ENCODE assay signal across 17 cellular contexts in genomic region chr22:30382340-30382739, GRCh38. TPM values are rescaled to one million over a fixed set of nuclear protein-coding genes. Genes with fewer than 3 reads are reported as not detected.
DNase-seq lines count a peak whose midpoint lies in the region; ATAC-seq and TF ChIP-seq lines count a peak whose summit lies in the region.
"Had no signal": no experiment of that assay in that cellular context is flagged by ENCODE, and none has a peak within 500 bp of the region (broad histone marks: within the 10 kb centered on the region; RNA-seq: fewer than 3 reads in every experiment).

No MANE protein-coding gene starts in this region.

- H3K27me3 ChIP-seq in left ventricle myocardium inferior (ENCODE audit: low read depth) = no peaks in the 10 kb centered on the region
- no peaks in the 10 kb centered on the region for H3K27me3 ChIP-seq in DND-41 (ENCODE audit: insufficient read depth, low read length, poor library complexity)
- H3K27me3 ChIP-seq in heart right ventricle = no peaks in the 10 kb centered on the region
- no peaks in the 10 kb centered on the region for H3K27me3 ChIP-seq in aorta (ENCODE audit: control insufficient read depth in 1 of 2, insufficient read depth in 2 of 2, low read length in 1 of 2)
- H3K27me3 ChIP-seq: BE2C; BLaER1 treated with 17β-estradiol and CSF1 and Interleukin-3, amounts not matched to agents 10 nM and 100 nM had no signal

- H3K4me3 ChIP-seq in left ventricle myocardium inferior = no peak overlapping the region
- no peak overlapping the region for H3K4me3 ChIP-seq in DND-41 (ENCODE audit: low read depth in 1 of 2, low read length in 2 of 2)
- H3K4me3 ChIP-seq in heart right ventricle = no peak overlapping the region
- H3K4me3 ChIP-seq in aorta (ENCODE audit: low read length in 2 of 2) = no peak overlapping the region
- H3K4me3 ChIP-seq: BLaER1 treated with 17β-estradiol and CSF1 and Interleukin-3, amounts not matched to agents 10 nM and 100 nM; GM23248 had no signal

- DNase-seq in Right ventricle myocardium inferior (ENCODE audit: missing footprints) (peak; percentile 55), left ventricle myocardium inferior (no peak), DND-41 (no peak), heart right ventricle (peak; percentile 29 to 38), AML-193 (lab: John Stamatoyannopoulos, UW) (no peak), aorta (no peak)
- DNase-seq: CD4-positive, alpha-beta T cell; CD8-positive, alpha-beta memory T cell; DMS 273 treated with DMSO at 0.1 percent for 48 hours; DMS79; GF-D8; GM23248; H7; HCEC 1CT had no signal

- H2AFZ ChIP-seq in DND-41 (ENCODE audit: low read depth, low read length) = no peak overlapping the region
- H2AFZ ChIP-seq: GM23248 had no signal

- intact Hi-C loops in Right ventricle myocardium inferior (cut with DNase I) (no loop called here), left ventricle myocardium inferior (cut with micrococcal nuclease) (loop anchor here (5.0 kb wide), 1 partner anchor 120 kb away; no protein-coding TSS in a partner anchor), heart right ventricle (cut with DNase I) (loop anchor here in 3 of 10 donors (5.0 to 10.0 kb wide), 3 partner anchors 40 to 275 kb away; partner anchors contain the start of gene TBC1D10A (in 1 of the 3)), aorta (cut with DNase I) (no loop called here)

- 71 to 80% methylated on average over 5 of the region's 5 CpGs for WGBS in heart right ventricle, 2 donors
- 90 to 95% methylated on average over 5 of the region's 5 CpGs for whole genome bisulfite sequencing in aorta, 2 donors

- no peaks in the 10 kb centered on the region for H3K36me3 ChIP-seq in left ventricle myocardium inferior
- H3K36me3 ChIP-seq in DND-41 (ENCODE audit: insufficient read depth, low read length) = peaks cover 44% of the 10 kb centered on the region
- peaks cover 0 to 55% (median 0%) of the 10 kb centered on the region in 9 donors for H3K36me3 ChIP-seq in heart right ventricle
- H3K36me3 ChIP-seq in aorta (ENCODE audit: control insufficient read depth in 1 of 2, insufficient read depth in 2 of 2, low read length in 1 of 2) = no peaks in the 10 kb centered on the region
- H3K36me3 ChIP-seq: BE2C had no signal

- peak overlapping the region; percentile 19 for H3K4me2 ChIP-seq in DND-41 (ENCODE audit: insufficient read depth, low read length)
- H3K4me2 ChIP-seq: BLaER1 treated with 17β-estradiol and CSF1 and Interleukin-3, amounts not matched to agents 10 nM and 100 nM had no signal

- TF ChIP-seq CTCF in left ventricle myocardium inferior (IDR thresholded peaks at IDR 0.05; ENCODE audit: borderline replicate concordance) = no peak
- TF ChIP-seq CTCF in DND-41 (IDR thresholded peaks at IDR 0.05; ENCODE audit: borderline replicate concordance, extremely low read depth, low read length, poor library complexity, severe bottlenecking) = no peak
- TF ChIP-seq CTCF in heart right ventricle (IDR thresholded peaks at IDR 0.05) = no peak

- H3K79me2 ChIP-seq in DND-41 (ENCODE audit: insufficient read depth, low read length) = peaks cover 25% of the 10 kb centered on the region

- H4K20me1 ChIP-seq in DND-41 (ENCODE audit: insufficient read depth, low read length) = no peaks in the 10 kb centered on the region

- peak overlapping the region; percentile 36 for H3K9ac ChIP-seq in DND-41 (ENCODE audit: low read depth, low read length)
- H3K9ac ChIP-seq: BLaER1 treated with 17β-estradiol and CSF1 and Interleukin-3, amounts not matched to agents 10 nM and 100 nM; GM23248 had no signal

- H3K9me3 ChIP-seq in left ventricle myocardium inferior (replicated peaks) (no peaks in the 10 kb centered on the region), DND-41 (ENCODE audit: insufficient read depth, low read length, severe bottlenecking) (no peaks in the 10 kb centered on the region), heart right ventricle (no peaks in the 10 kb centered on the region), aorta (ENCODE audit: control insufficient read depth, low read length) (no peaks in the 10 kb centered on the region)
- H3K9me3 ChIP-seq: BE2C; BLaER1 treated with 17β-estradiol and CSF1 and Interleukin-3, amounts not matched to agents 10 nM and 100 nM had no signal

- H3K4me1 ChIP-seq in left ventricle myocardium inferior = peaks cover 19% of the 10 kb centered on the region
- H3K4me1 ChIP-seq in DND-41 (ENCODE audit: insufficient read depth, low read length) = peaks cover 73% of the 10 kb centered on the region
- H3K4me1 ChIP-seq in heart right ventricle = peaks cover 4 to 23% (median 12%) of the 10 kb centered on the region in 9 donors
- no peaks in the 10 kb centered on the region for H3K4me1 ChIP-seq in aorta (ENCODE audit: control insufficient read depth in 1 of 2, insufficient read depth in 2 of 2, low read length in 2 of 2)
- H3K4me1 ChIP-seq: BE2C had no signal

- H3K27ac ChIP-seq in left ventricle myocardium inferior (replicated peaks) = no peak overlapping the region
- H3K27ac ChIP-seq in DND-41 (ENCODE audit: low read length) = peak overlapping the region; percentile 89
- H3K27ac ChIP-seq in heart right ventricle = peak overlapping the region in 5 of 10 donors; percentile 27 to 68 (median 36)
- no peak overlapping the region for H3K27ac ChIP-seq in aorta (ENCODE audit: low read depth in 1 of 2, low read length in 2 of 2)
- H3K27ac ChIP-seq: 22Rv1; BLaER1 treated with 17β-estradiol and CSF1 and Interleukin-3, amounts not matched to agents 10 nM and 100 nM; GM23248 had no signal

- peak; percentile 27 for ATAC-seq in Right ventricle myocardium inferior
- no peak for ATAC-seq in DND-41 (ENCODE audit: insufficient read depth, low read depth)
- peak in 6 of 8 donors; percentile 28 to 82 (median 58) for ATAC-seq in heart right ventricle
- ATAC-seq in aorta (ENCODE audit: low FRiP score) = no peak

RNA-seq across cellular contexts. Expression of gene RNF215, which starts 4.9 kb away (rescaled TPM):
- total RNA-seq in Right ventricle myocardium inferior = 3.7 TPM
- total RNA-seq in left ventricle myocardium inferior = 4.9 TPM
- 10 to 100 TPM in 1 of 10 donors, 1 to 10 TPM in 9; 3.4 to 10.5 (median 6.0) TPM for total RNA-seq in heart right ventricle
- polyA plus RNA-seq in heart right ventricle = 1 to 10 TPM; 4.9 to 7.2 TPM
- total RNA-seq in aorta = 10 to 100 TPM; 15.6 to 20.9 TPM
- polyA plus RNA-seq in aorta = 10 to 100 TPM in 1 of 2 donors, 1 to 10 TPM in 1; 4.5 to 22.6 TPM

RNA-seq across cellular contexts. Expression of gene SEC14L2, which starts 14.5 kb away (rescaled TPM):
- total RNA-seq in Right ventricle myocardium inferior (0.65 TPM), left ventricle myocardium inferior (1.2 TPM), heart right ventricle (1 to 10 TPM in 2 of 10 donors, under 1 TPM in 8; 0.21 to 3.7 (median 0.78) TPM), aorta (10 to 100 TPM; 11.8 to 14.7 TPM)
- polyA plus RNA-seq in heart right ventricle (1 to 10 TPM in 1 of 2 donors, under 1 TPM in 1; 0.80 to 7.6 TPM), aorta (10 to 100 TPM; 12.6 to 13.3 TPM)

RNA-seq across cellular contexts. Expression of gene CCDC157, which starts 25.5 kb away (rescaled TPM):
- total RNA-seq in Right ventricle myocardium inferior (0.46 TPM), left ventricle myocardium inferior (0.58 TPM), heart right ventricle (1 to 10 TPM in 3 of 10 donors, under 1 TPM in 7; 0.11 to 1.2 (median 0.85) TPM), aorta (1 to 10 TPM in 1 of 2 donors, under 1 TPM in 1; 0.87 to 2.4 TPM)
- polyA plus RNA-seq in heart right ventricle (1 to 10 TPM in 1 of 2 donors, under 1 TPM in 1; 0.88 to 1.2 TPM), aorta (1 to 10 TPM; 1.0 to 3.6 TPM)

RNA-seq across cellular contexts. Expression of gene SF3A1, which starts 25.6 kb away (rescaled TPM):
- 95.4 TPM for total RNA-seq in Right ventricle myocardium inferior
- 89.2 TPM for total RNA-seq in left ventricle myocardium inferior
- 100 to 1,000 TPM in 6 of 10 donors, 10 to 100 TPM in 4; 84.4 to 132 (median 111) TPM for total RNA-seq in heart right ventricle
- polyA plus RNA-seq in heart right ventricle = 10 to 100 TPM; 13.2 to 16.0 TPM
- 100 to 1,000 TPM; 112 to 116 TPM for total RNA-seq in aorta
- polyA plus RNA-seq in aorta = 10 to 100 TPM; 13.6 to 23.8 TPM

RNA-seq across cellular contexts. Expression of gene MTFP1, which starts 43.2 kb away (rescaled TPM):
- total RNA-seq in Right ventricle myocardium inferior (18.2 TPM), left ventricle myocardium inferior (19.7 TPM), heart right ventricle (10 to 100 TPM in 7 of 10 donors, 1 to 10 TPM in 3; 5.9 to 31.0 (median 13.2) TPM), aorta (1 to 10 TPM; 4.1 to 4.4 TPM)
- polyA plus RNA-seq in heart right ventricle (100 to 1,000 TPM in 1 of 2 donors, 10 to 100 TPM in 1; 50.8 to 132 TPM), aorta (1 to 10 TPM; 4.0 to 6.8 TPM)

Comparison
In these comparisons a context has a peak if more than half of its experiments do, and no peak if none do; other contexts are left out.
1. DNase-seq: peak in Right ventricle myocardium inferior (single experiment) and heart right ventricle (2 of 2); none in left ventricle myocardium inferior (single experiment), DND-41 (single experiment), AML-193 (0 of 2) and aorta (0 of 2).
2. ATAC-seq: peak in Right ventricle myocardium inferior (single experiment) and heart right ventricle (6 of 8); none in DND-41 (single experiment) and aorta (single experiment).